ENCODE assay signal across 15 cellular contexts in the genomic region with DNA sequence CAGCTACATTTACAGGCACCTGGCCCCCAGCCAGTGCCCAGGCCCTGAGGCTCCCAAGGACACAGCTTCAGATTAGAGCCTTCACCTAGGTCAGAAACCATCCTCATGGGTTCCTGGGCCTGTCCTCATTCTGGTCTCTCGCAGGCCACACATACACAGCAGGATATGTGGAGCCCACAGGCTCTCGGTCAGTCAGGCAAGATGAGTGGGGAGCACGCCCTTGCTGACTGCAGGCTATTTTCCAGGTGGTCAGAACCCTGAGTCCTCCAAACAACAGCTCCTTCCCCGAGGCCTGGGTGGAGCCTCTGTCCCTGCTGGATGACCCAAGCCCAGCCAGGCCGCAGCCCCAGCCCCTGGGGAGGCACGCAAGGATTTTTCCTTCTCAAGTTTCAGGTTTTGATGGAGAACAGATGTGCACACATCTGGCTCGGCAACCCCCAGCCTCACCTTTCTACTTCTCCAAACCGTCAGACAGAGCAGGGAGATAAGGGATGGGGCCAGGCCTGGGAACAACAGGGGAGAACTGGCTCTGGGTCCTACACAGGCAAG. TPM values are rescaled to one million over a fixed set of nuclear protein-coding genes. Genes with fewer than 3 reads are reported as not detected.
DNase-seq lines count a peak whose midpoint lies in the region; ATAC-seq and TF ChIP-seq lines count a peak whose summit lies in the region.
"Had no signal": no experiment of that assay in that cellular context is flagged by ENCODE, and none has a peak within 500 bp of the region (broad histone marks: within the 10 kb centered on the region; RNA-seq: fewer than 3 reads in every experiment).

No MANE protein-coding gene starts in this region.

- intact Hi-C loops in gastrocnemius medialis (cut with DNase I; ENCODE audit: low total_unique reads) (no loop called here), dorsolateral prefrontal cortex (cut with DNase I) (no loop called here)

- no peak overlapping the region for H3K27ac Mint-ChIP-seq in GM23338
- H3K27ac Mint-ChIP-seq: activated naive CD4-positive, alpha-beta T cell treated with anti-CD3 and anti-CD28 coated beads for 36 hours had no signal

- H3K36me3 ChIP-seq in GM23338 (ENCODE audit: insufficient read depth) (no peaks in the 10 kb centered on the region), gastrocnemius medialis (no peaks in the 10 kb centered on the region)

- H3K27me3 ChIP-seq in GM23338 (ENCODE audit: insufficient read depth) (peaks cover 23% of the 10 kb centered on the region), gastrocnemius medialis (no peaks in the 10 kb centered on the region), dorsolateral prefrontal cortex (no peaks in the 10 kb centered on the region)

- no peak for DNase-seq in GM23338 (ENCODE audit: low spot score)
- DNase-seq in RWPE1 (ENCODE audit: low spot score): no peak
- DNase-seq in fibroblast of peridontal ligament (ENCODE audit: extremely low read depth): peak; percentile 32
- DNase-seq in gastrocnemius medialis: peak; percentile 11 to 57
- no peak for DNase-seq in GF-D8 (lab: John Stamatoyannopoulos, UW)
- DNase-seq in dorsolateral prefrontal cortex: no peak
- DNase-seq: activated CD4-positive, alpha-beta T cell treated with anti-CD3 and anti-CD28 coated beads, Interleukin-2, amount 50 U/mL, for 4 hours; DMS53; hypothalamus; NCI-H1092 treated with DMSO at 0.1 percent for 48 hours; NCI-H748 treated with DMSO at 0.1 percent for 48 hours had no signal

- no peak overlapping the region for H2AFZ ChIP-seq in GM23338

- TF ChIP-seq CTCF in GM23338 (conservative IDR thresholded peaks at IDR 0.05; ENCODE audit: low read depth in 2 of 2): no peak
- no peak for TF ChIP-seq CTCF in RWPE1 (conservative IDR thresholded peaks at IDR 0.05; ENCODE audit: low read depth)
- no peak for TF ChIP-seq CTCF in gastrocnemius medialis (IDR thresholded peaks at IDR 0.05 in 4 of 5, conservative IDR thresholded peaks at IDR 0.05 in 1 of 5)
- TF ChIP-seq CTCF in dorsolateral prefrontal cortex (IDR thresholded peaks at IDR 0.05 in 54 of 56, conservative IDR thresholded peaks at IDR 0.05 in 2 of 56; ENCODE audit: low read depth in 1 of 56, partially characterized antibody in 56 of 56): no peak

- H4K20me1 ChIP-seq in GM23338 (replicated peaks; ENCODE audit: insufficient read depth): no peaks in the 10 kb centered on the region

- H3K9me2 ChIP-seq in GM23338 (ENCODE audit: insufficient read depth): no peaks in the 10 kb centered on the region

- H3K9me3 Mint-ChIP-seq in GM23338: no peaks in the 10 kb centered on the region
- H3K9me3 Mint-ChIP-seq: activated naive CD4-positive, alpha-beta T cell treated with anti-CD3 and anti-CD28 coated beads for 36 hours had no signal

- H3K4me1 ChIP-seq in GM23338 (ENCODE audit: insufficient read depth): peaks cover 43% of the 10 kb centered on the region
- peaks cover 0 to 3% of the 10 kb centered on the region in 2 donors for H3K4me1 ChIP-seq in gastrocnemius medialis

- H3K4me3 Mint-ChIP-seq in GM23338: no peak overlapping the region; the same call in 2 of the 3 replicates
- H3K4me3 Mint-ChIP-seq: activated naive CD4-positive, alpha-beta T cell treated with anti-CD3 and anti-CD28 coated beads for 36 hours had no signal

- H3K79me2 ChIP-seq in GM23338 (replicated peaks; ENCODE audit: insufficient read depth): no peaks in the 10 kb centered on the region

- in situ Hi-C loops in gastrocnemius medialis (cut with MboI; ENCODE audit: low sequenced_read_pairs in 4 of 4): no loop called here

- H3K4me3 ChIP-seq in GM23338 (no peak overlapping the region), gastrocnemius medialis (no peak overlapping the region), dorsolateral prefrontal cortex (no peak overlapping the region)
- H3K4me3 ChIP-seq: skin epidermis had no signal

- H3K27me3 Mint-ChIP-seq in GM23338 (ENCODE audit: insufficient read depth, low read depth, poor library complexity): peaks cover 26% of the 10 kb centered on the region

- peaks cover 3% of the 10 kb centered on the region; the same call in 2 of the 3 replicates for H3K36me3 Mint-ChIP-seq in GM23338 (ENCODE audit: low read depth)

- H3K4me1 Mint-ChIP-seq in GM23338: peaks cover 58% of the 10 kb centered on the region

- no peak for TF ChIP-seq POLR2A in gastrocnemius medialis (IDR thresholded peaks at IDR 0.05)

- CTCF ChIA-PET in RWPE1 (lab: Yijun Ruan, JAX): interaction anchor here (0.9 kb wide), 1 partner anchor 107 kb away, joined by 3 read pairs; no protein-coding TSS in a partner anchor

- ATAC-seq in GM23338 (no peak), gastrocnemius medialis (peak in 1 of 2 donors; percentile 26), HG03108 (IDR thresholded peaks at IDR 0.05; ENCODE audit: unreplicated experiment) (no peak)

- no peaks in the 10 kb centered on the region for H3K9me3 ChIP-seq in gastrocnemius medialis

- H3F3A ChIP-seq in GM23338 (replicated peaks; ENCODE audit: low read depth): peaks cover 7% of the 10 kb centered on the region; the same call in 1 of the 2 replicates

- H3K4me2 ChIP-seq in GM23338: peak overlapping the region; percentile 94

- H3K27ac ChIP-seq in GM23338 (ENCODE audit: low read depth): no peak overlapping the region
- peak overlapping the region; percentile 4 for H3K27ac ChIP-seq in RWPE1
- no peak overlapping the region for H3K27ac ChIP-seq in gastrocnemius medialis
- H3K27ac ChIP-seq in dorsolateral prefrontal cortex: no peak overlapping the region

- POLR2A ChIA-PET in RWPE1 (lab: Yijun Ruan, JAX; ENCODE audit: low non-redundant PET): no interaction called here

TF ChIP-seq in GM23338, 12 proteins besides CTCF, POLR2A, EP300 and RAD21:
- no peak for TF ChIP-seq POLR2AphosphoS5 (IDR thresholded peaks at IDR 0.05; ENCODE audit: low read depth)

RNA-seq across cellular contexts. Expression of a gene that starts 1.6 kb away (rescaled TPM):
- 9.9 and 14.1 TPM in 2 replicates for total RNA-seq in GM23338 (2014; rRNA removed; shearing (Covaris generic))
- 8.2 TPM in 2 replicates for polyA plus RNA-seq in GM23338 (2016; fragmentation: Nextera tagmentation; extraction: Ambion mirVana)
- total RNA-seq in gastrocnemius medialis (not detected), dorsolateral prefrontal cortex (1 to 10 TPM in 32 of 120 experiments, under 1 TPM in 48, not detected in 40; 0.19 to 3.2 (median 0.83) TPM)
- total RNA-seq: activated naive CD4-positive, alpha-beta T cell treated with anti-CD3 and anti-CD28 coated beads for 36 hours had no signal

RNA-seq across cellular contexts. Expression of a gene that starts 27.4 kb away (rescaled TPM):
- 1.6 TPM in 1 of 2 replicates, not detected in the other for total RNA-seq in GM23338 (2014; rRNA removed; shearing (Covaris generic))
- polyA plus RNA-seq in GM23338 (2016; fragmentation: Nextera tagmentation; extraction: Ambion mirVana): 0.09 and 0.55 TPM in 2 replicates
- total RNA-seq in gastrocnemius medialis (10 to 100 TPM in 3 of 4 donors, 1 to 10 TPM in 1; 5.9 to 29.4 (median 25.9) TPM), dorsolateral prefrontal cortex (10 to 100 TPM in 113 of 120 experiments, 1 to 10 TPM in 7; 7.1 to 44.8 (median 21.5) TPM)
- total RNA-seq: activated naive CD4-positive, alpha-beta T cell treated with anti-CD3 and anti-CD28 coated beads for 36 hours; dermis microvascular lymphatic vessel endothelial cell had no signal

RNA-seq across cellular contexts. Expression of a gene that starts 35.2 kb away (rescaled TPM):
- total RNA-seq in GM23338 (2014; rRNA removed; shearing (Covaris generic)): 0.27 and 2.6 TPM in 2 replicates
- 2.5 and 2.8 TPM in 2 replicates for polyA plus RNA-seq in GM23338 (2016; fragmentation: Nextera tagmentation; extraction: Ambion mirVana)
- total RNA-seq in gastrocnemius medialis: not detected
- total RNA-seq in dorsolateral prefrontal cortex: 1 to 10 TPM in 2 of 120 experiments, under 1 TPM in 16, not detected in 102; 0.14 to 2.0 (median 0.36) TPM
- total RNA-seq: activated naive CD4-positive, alpha-beta T cell treated with anti-CD3 and anti-CD28 coated beads for 36 hours; dermis microvascular lymphatic vessel endothelial cell had no signal

Comparison
In these comparisons a context has a peak if more than half of its experiments do, and no peak if none do; other contexts are left out.
1. DNase-seq: peak in fibroblast of peridontal ligament (single experiment) and gastrocnemius medialis (2 of 2); none in GM23338 (single experiment), RWPE1 (single experiment), GF-D8 (single experiment) and dorsolateral prefrontal cortex (0 of 10).